In genomic region chr12:6959376-6960290, GRCh38 we compare ENCODE assay signal across 9 cellular contexts. TPM values are rescaled to one million over a fixed set of nuclear protein-coding genes. Genes with fewer than 3 reads are reported as not detected.
DNase-seq lines count a peak whose midpoint lies in the region; ATAC-seq and TF ChIP-seq lines count a peak whose summit lies in the region.
"Had no signal": no experiment of that assay in that cellular context is flagged by ENCODE, and none has a peak within 500 bp of the region (broad histone marks: within the 10 kb centered on the region; RNA-seq: fewer than 3 reads in every experiment).

No MANE protein-coding gene starts in this region.

- peak overlapping the region; percentile 36 for H3K4me3 ChIP-seq in NB4 (ENCODE audit: low read depth, low read length)
- H3K4me3 ChIP-seq in esophagus squamous epithelium: peak overlapping the region in 1 of 4 donors; percentile 44
- peak overlapping the region in 3 of 5 donors; percentile 16 to 37 (median 17) for H3K4me3 ChIP-seq in subcutaneous abdominal adipose tissue (ENCODE audit: low read depth in 1 of 5, low read length in 5 of 5)
- H3K4me3 ChIP-seq in testis: no peak overlapping the region

- H3K4me3 Mint-ChIP-seq in activated CD4-positive, alpha-beta T cell treated with anti-CD3 and anti-CD28 coated beads, Interleukin-2, amount 10 ng/mL, durations not matched to agents 24 days and 14 days: peak overlapping the region; percentile 90

- peaks cover 34 to 91% (median 60%) of the 10 kb centered on the region in 3 donors for H3K4me1 ChIP-seq in esophagus squamous epithelium
- peaks cover 10 to 86% (median 66%) of the 10 kb centered on the region in 5 donors for H3K4me1 ChIP-seq in subcutaneous abdominal adipose tissue (ENCODE audit: control insufficient read depth in 5 of 5, insufficient read depth in 5 of 5, low read length in 5 of 5)
- H3K4me1 ChIP-seq in testis: peaks cover 28% of the 10 kb centered on the region

- H3K9me3 ChIP-seq in esophagus squamous epithelium (no peaks in the 10 kb centered on the region), subcutaneous abdominal adipose tissue (ENCODE audit: control insufficient read depth in 5 of 5, low read length in 5 of 5) (no peaks in the 10 kb centered on the region), testis (no peaks in the 10 kb centered on the region)

- no peak for TF ChIP-seq POLR2A in NB4 (IDR thresholded peaks at IDR 0.05; ENCODE audit: extremely low read depth, insufficient read length)
- no peak for TF ChIP-seq POLR2A in esophagus squamous epithelium (IDR thresholded peaks at IDR 0.05)
- TF ChIP-seq POLR2A in testis (IDR thresholded peaks at IDR 0.05): no peak

- TF ChIP-seq CTCF in NB4 (IDR thresholded peaks at IDR 0.05; ENCODE audit: low read depth, low read length) (no peak), esophagus squamous epithelium (IDR thresholded peaks at IDR 0.05) (no peak), testis (IDR thresholded peaks at IDR 0.05) (no peak)

- peaks cover 68% of the 10 kb centered on the region for H3K36me3 Mint-ChIP-seq in activated CD4-positive, alpha-beta T cell treated with anti-CD3 and anti-CD28 coated beads, Interleukin-2, amount 10 ng/mL, durations not matched to agents 24 days and 14 days (ENCODE audit: low read depth)

- H3K27me3 Mint-ChIP-seq in activated CD4-positive, alpha-beta T cell treated with anti-CD3 and anti-CD28 coated beads, Interleukin-2, amount 10 ng/mL, durations not matched to agents 24 days and 14 days: no peaks in the 10 kb centered on the region

- H3K4me1 Mint-ChIP-seq in activated CD4-positive, alpha-beta T cell treated with anti-CD3 and anti-CD28 coated beads, Interleukin-2, amount 10 ng/mL, durations not matched to agents 24 days and 14 days: peaks cover 69% of the 10 kb centered on the region

- H3K36me3 ChIP-seq in esophagus squamous epithelium: peaks cover 0 to 34% (median 0%) of the 10 kb centered on the region in 3 donors
- H3K36me3 ChIP-seq in subcutaneous abdominal adipose tissue (ENCODE audit: control insufficient read depth in 5 of 5, insufficient read depth in 5 of 5, low read length in 5 of 5): peaks cover 0 to 7% (median 0%) of the 10 kb centered on the region in 5 donors
- H3K36me3 ChIP-seq in testis (ENCODE audit: low read depth, missing control alignments): no peaks in the 10 kb centered on the region

- no peak for DNase-seq in activated CD4-positive, alpha-beta T cell treated with anti-CD3 and anti-CD28 coated beads, Interleukin-2, amount 10 ng/mL, durations not matched to agents 24 days and 14 days
- no peak for DNase-seq in activated CD4-positive, alpha-beta T cell treated with anti-CD3 and anti-CD28 coated beads for 1 hour
- DNase-seq in NB4 (ENCODE audit: low read depth) (no peak), esophagus squamous epithelium (lab: John Stamatoyannopoulos, UW) (no peak), testis (no peak)

- intact Hi-C loops in activated CD4-positive, alpha-beta T cell treated with anti-CD3 and anti-CD28 coated beads, Interleukin-2, amount 10 ng/mL, durations not matched to agents 24 days and 14 days (cut with micrococcal nuclease): no loop called here
- intact Hi-C loops in esophagus squamous epithelium (cut with DNase I): no loop called here
- intact Hi-C loops in testis (cut with DNase I; ENCODE audit: low total_unique reads): no loop called here

- no peaks in the 10 kb centered on the region for H3K9me3 Mint-ChIP-seq in activated CD4-positive, alpha-beta T cell treated with anti-CD3 and anti-CD28 coated beads, Interleukin-2, amount 10 ng/mL, durations not matched to agents 24 days and 14 days

- WGBS in esophagus squamous epithelium, 2 donors: 68 to 85% methylated on average over 4 to 26 of the region's 33 CpGs
- WGBS in testis, 2 donors: 83 to 87% methylated on average over 25 to 33 of the region's 33 CpGs

- no peak for ATAC-seq in GM19035 (IDR thresholded peaks at IDR 0.05; ENCODE audit: unreplicated experiment)
- no peak for ATAC-seq in HG02623 (IDR thresholded peaks at IDR 0.05; ENCODE audit: unreplicated experiment)

- H3K27me3 ChIP-seq in esophagus squamous epithelium: no peaks in the 10 kb centered on the region
- H3K27me3 ChIP-seq in subcutaneous abdominal adipose tissue (ENCODE audit: control insufficient read depth in 5 of 5, insufficient read depth in 4 of 5, low read length in 5 of 5): peaks cover 0 to 2% (median 0%) of the 10 kb centered on the region in 5 donors
- H3K27me3 ChIP-seq in testis: no peaks in the 10 kb centered on the region

- H3K27ac ChIP-seq in esophagus squamous epithelium (peak overlapping the region; percentile 50 to 95 (median 72)), subcutaneous abdominal adipose tissue (ENCODE audit: low read depth, low read length) (peak overlapping the region; percentile 67), testis (peak overlapping the region in 1 of 2 donors; percentile 41)

- peak overlapping the region; percentile 98 for H3K27ac Mint-ChIP-seq in activated CD4-positive, alpha-beta T cell treated with anti-CD3 and anti-CD28 coated beads, Interleukin-2, amount 10 ng/mL, durations not matched to agents 24 days and 14 days

- peak overlapping the region in 3 of 5 donors; percentile 8 to 61 (median 42) for H3K9ac ChIP-seq in subcutaneous abdominal adipose tissue (ENCODE audit: low read length in 5 of 5)

RNA-seq across cellular contexts. Expression of gene PTPN6, which starts 8.5 kb away (rescaled TPM):
- total RNA-seq in activated CD4-positive, alpha-beta T cell treated with anti-CD3 and anti-CD28 coated beads, Interleukin-2, amount 10 ng/mL, durations not matched to agents 24 days and 14 days: 349 and 355 TPM in 2 replicates
- total RNA-seq in esophagus squamous epithelium (10 to 100 TPM; 11.0 to 29.7 (median 21.5) TPM), testis (1 to 10 TPM; 3.7 to 9.1 TPM)
- 19.1 TPM for polyA plus RNA-seq in testis (ENCODE audit: insufficient read depth, low read depth, low replicate concordance)

RNA-seq across cellular contexts. Expression of gene PHB2, which starts 10.8 kb away (rescaled TPM):
- 474 and 487 TPM in 2 replicates for total RNA-seq in activated CD4-positive, alpha-beta T cell treated with anti-CD3 and anti-CD28 coated beads, Interleukin-2, amount 10 ng/mL, durations not matched to agents 24 days and 14 days
- 100 to 1,000 TPM; 127 to 259 (median 241) TPM for total RNA-seq in esophagus squamous epithelium
- 100 to 1,000 TPM; 118 to 153 TPM for total RNA-seq in testis
- polyA plus RNA-seq in testis (ENCODE audit: insufficient read depth, low read depth, low replicate concordance): 97.3 TPM

RNA-seq across cellular contexts. Expression of gene EMG1, which starts 11.1 kb away (rescaled TPM):
- total RNA-seq in activated CD4-positive, alpha-beta T cell treated with anti-CD3 and anti-CD28 coated beads, Interleukin-2, amount 10 ng/mL, durations not matched to agents 24 days and 14 days: 129 and 131 TPM in 2 replicates
- 10 to 100 TPM; 16.1 to 39.5 (median 36.2) TPM for total RNA-seq in esophagus squamous epithelium
- total RNA-seq in testis: 10 to 100 TPM; 40.2 to 45.5 TPM
- 36.7 TPM for polyA plus RNA-seq in testis (ENCODE audit: insufficient read depth, low read depth, low replicate concordance)

RNA-seq across cellular contexts. Expression of gene C12orf57, which starts 15.8 kb away (rescaled TPM):
- 168 and 174 TPM in 2 replicates for total RNA-seq in activated CD4-positive, alpha-beta T cell treated with anti-CD3 and anti-CD28 coated beads, Interleukin-2, amount 10 ng/mL, durations not matched to agents 24 days and 14 days
- total RNA-seq in esophagus squamous epithelium (100 to 1,000 TPM; 110 to 377 (median 156) TPM), testis (100 to 1,000 TPM; 143 to 236 TPM)
- polyA plus RNA-seq in testis (ENCODE audit: insufficient read depth, low read depth, low replicate concordance): 141 TPM

RNA-seq across cellular contexts. Expression of gene RNU7-1, which starts 16.0 kb away (rescaled TPM):
- not detected in 2 replicates for total RNA-seq in activated CD4-positive, alpha-beta T cell treated with anti-CD3 and anti-CD28 coated beads, Interleukin-2, amount 10 ng/mL, durations not matched to agents 24 days and 14 days
- not detected for total RNA-seq in esophagus squamous epithelium
- total RNA-seq in testis: not detected
- polyA plus RNA-seq in testis (ENCODE audit: insufficient read depth, low read depth, low replicate concordance): not detected
- polyA plus RNA-seq: AG04450 had no signal

Comparison
In these comparisons a context has a peak if more than half of its experiments do, and no peak if none do; other contexts are left out.
1. H3K4me3 ChIP-seq: peak in NB4 (single experiment) and subcutaneous abdominal adipose tissue (3 of 5); none in testis (0 of 2).
2. RNA of gene PTPN6, which starts 8.5 kb away (total RNA-seq): 349 to 355 TPM in activated CD4-positive, alpha-beta T cell treated with anti-CD3 and anti-CD28 coated beads, Interleukin-2, amount 10 ng/mL, durations not matched to agents 24 days and 14 days; 11.0 to 29.7 TPM in esophagus squamous epithelium and 3.7 to 9.1 TPM in testis; every median in the first group is over 10 times any median in the second.